Comparison of ENCODE assay signal across 8 cellular contexts in genomic region chr10:43396928-43397624, GRCh38. TPM values are rescaled to one million over a fixed set of nuclear protein-coding genes. Genes with fewer than 3 reads are reported as not detected.
DNase-seq lines count a peak whose midpoint lies in the region; FAIRE-seq and TF ChIP-seq lines count a peak whose summit lies in the region.

No MANE protein-coding gene starts in this region.

- H3K9me3 ChIP-seq in adipocyte (ENCODE audit: control insufficient read depth, low read length) (no peaks in the 10 kb centered on the region), trophoblast cell (ENCODE audit: insufficient read depth, low read depth, low read length) (no peaks in the 10 kb centered on the region)

- H3K36me3 ChIP-seq in adipocyte (ENCODE audit: control insufficient read depth, insufficient read depth, low read length, severe bottlenecking), result peaks cover 41% of the 10 kb centered on the region
- peaks cover 16 to 25% of the 10 kb centered on the region in 2 experiments for H3K36me3 ChIP-seq in trophoblast cell (ENCODE audit: control insufficient read depth in 1 of 2, insufficient read depth in 2 of 2, low read length in 2 of 2)
- H3K36me3 ChIP-seq in urinary bladder (ENCODE audit: insufficient read depth), result no peaks in the 10 kb centered on the region

- TF ChIP-seq POLR2A in H54 (IDR thresholded peaks at IDR 0.05; ENCODE audit: low read depth, low read length), result peak; percentile 50; the same call in 1 of the 2 replicates

- H3K4me2 ChIP-seq in trophoblast cell (ENCODE audit: low read length), result peak overlapping the region; percentile 77

- H2AK5ac ChIP-seq in trophoblast cell (ENCODE audit: low read length), result peak overlapping the region; percentile 66

- WGBS in trophoblast cell (ENCODE audit: extremely low coverage, insufficient coverage, insufficient read length), result no CpG with 5 or more reads among the region's 70 CpGs
- WGBS in urinary bladder, result under 1% methylated on average over 70 of the region's 70 CpGs

- intact Hi-C loops in cardiac septum (cut with DNase I), result loop anchor here (1.0 to 5.0 kb wide), 3 partner anchors 10 to 40 kb away; partner anchors contain the start of gene ZNF487

- H2BK120ac ChIP-seq in trophoblast cell (ENCODE audit: insufficient read depth, low read length, poor library complexity), result peak overlapping the region; percentile 87

- H4K12ac ChIP-seq in trophoblast cell (ENCODE audit: low read depth, low read length), result peak overlapping the region; percentile 79

- H2BK12ac ChIP-seq in trophoblast cell (ENCODE audit: low read length), result no peak overlapping the region

- H3K18ac ChIP-seq in trophoblast cell (ENCODE audit: low read length), result peak overlapping the region; percentile 88

- peak overlapping the region; percentile 97 for H2BK5ac ChIP-seq in trophoblast cell (ENCODE audit: low read depth, low read length, poor library complexity)

- H3K9ac ChIP-seq in adipocyte (ENCODE audit: low read length) (peak overlapping the region; percentile 83), trophoblast cell (ENCODE audit: low read length) (peak overlapping the region; percentile 75)

- H3K79me1 ChIP-seq in trophoblast cell (ENCODE audit: low read length), result peaks cover 17% of the 10 kb centered on the region

- H3K4me3 ChIP-seq in adipocyte (ENCODE audit: low read length), result peak overlapping the region; percentile 81
- peak overlapping the region; percentile 73 for H3K4me3 ChIP-seq in trophoblast cell (ENCODE audit: low read depth, low read length)
- H3K4me3 ChIP-seq in urinary bladder (ENCODE audit: low read depth, low read length), result peak overlapping the region; percentile 82

- peaks cover 30% of the 10 kb centered on the region for H3K79me2 ChIP-seq in trophoblast cell (ENCODE audit: control insufficient read depth, insufficient read depth, low read length, poor library complexity)

- H3K27ac ChIP-seq in trophoblast cell (ENCODE audit: low read depth, low read length), result peak overlapping the region; percentile 100
- H3K27ac ChIP-seq in urinary bladder (ENCODE audit: low read depth), result peak overlapping the region; percentile 98

- H3K4me1 ChIP-seq in adipocyte (ENCODE audit: control insufficient read depth, insufficient read depth, low read length), result peaks cover 66% of the 10 kb centered on the region
- H3K4me1 ChIP-seq in trophoblast cell (ENCODE audit: control insufficient read depth in 1 of 2, insufficient read depth in 2 of 2, low read length in 2 of 2), result peaks cover 11 to 27% of the 10 kb centered on the region in 2 experiments
- H3K4me1 ChIP-seq in urinary bladder (ENCODE audit: insufficient read depth), result no peaks in the 10 kb centered on the region

- peak overlapping the region; percentile 97 for H4K91ac ChIP-seq in trophoblast cell (ENCODE audit: low read depth, low read length)

- no peaks in the 10 kb centered on the region for H3K27me3 ChIP-seq in adipocyte (replicated peaks; ENCODE audit: control insufficient read depth, insufficient read depth, low read length)
- H3K27me3 ChIP-seq in trophoblast cell (ENCODE audit: insufficient read depth, low read length), result no peaks in the 10 kb centered on the region

- peak overlapping the region; percentile 67 for H2AFZ ChIP-seq in trophoblast cell (ENCODE audit: insufficient read depth, low read length, poor library complexity)

- peak overlapping the region; percentile 94 for H3K4ac ChIP-seq in trophoblast cell (ENCODE audit: low read depth, low read length)

- no peak overlapping the region for H3K23ac ChIP-seq in trophoblast cell (ENCODE audit: low read length)

- peak overlapping the region; percentile 95 for H3K14ac ChIP-seq in trophoblast cell (ENCODE audit: low read length)

- FAIRE-seq in G401.6 (lab: Jason Lieb, UNC), result peak; percentile 72
- FAIRE-seq in H54 (lab: Jason Lieb, UNC), result peak; percentile 68

- H4K8ac ChIP-seq in trophoblast cell (ENCODE audit: low read depth, low read length), result peak overlapping the region; percentile 96

- DNase-seq in H54 (ENCODE audit: insufficient read length, low spot score), result peak; percentile 85
- DNase-seq in LHCN-M2 (ENCODE audit: low read depth), result peak; percentile 84
- DNase-seq in SKM-1 treated with dmso at 0.1 percent for 144 hours (lab: John Stamatoyannopoulos, UW; ENCODE audit: unreplicated experiment), result peak; percentile 59
- DNase-seq in adipocyte (ENCODE audit: low read depth), result peak; percentile 86
- DNase-seq in cardiac septum (ENCODE audit: low spot score), result peak; percentile 97
- peak; percentile 70 to 76 for DNase-seq in trophoblast cell

RNA-seq across cellular contexts. Expression of gene HNRNPF, which starts 11.9 kb away (rescaled TPM):
- total RNA-seq in LHCN-M2 (2014; rRNA removed) (237 and 256 TPM in 2 replicates), cardiac septum (80.8 TPM), urinary bladder (119 TPM)
- 116 TPM for polyA plus RNA-seq in LHCN-M2 (2012)
- polyA plus RNA-seq in trophoblast cell (2013), result 123 and 124 TPM in 2 replicates
- 174 TPM for polyA plus RNA-seq in urinary bladder

RNA-seq across cellular contexts. Expression of gene FXYD4, which starts 25.6 kb away (rescaled TPM):
- total RNA-seq in LHCN-M2 (2014; rRNA removed) (not detected in 2 replicates), cardiac septum (not detected), urinary bladder (0.95 TPM)
- polyA plus RNA-seq in LHCN-M2 (2012), result not detected
- 0.14 and 0.64 TPM in 2 replicates for polyA plus RNA-seq in trophoblast cell (2013)
- not detected for polyA plus RNA-seq in urinary bladder

RNA-seq across cellular contexts. Expression of gene ZNF487, which starts 39.8 kb away (rescaled TPM):
- 6.0 and 6.7 TPM in 2 replicates for total RNA-seq in LHCN-M2 (2014; rRNA removed)
- polyA plus RNA-seq in LHCN-M2 (2012), result 1.7 TPM
- 2.7 TPM for total RNA-seq in cardiac septum
- 1.5 and 1.8 TPM in 2 replicates for polyA plus RNA-seq in trophoblast cell (2013)
- 18.1 TPM for total RNA-seq in urinary bladder
- 10.5 TPM for polyA plus RNA-seq in urinary bladder

Comparison
In these comparisons a context has a peak if more than half of its experiments do, and no peak if none do; other contexts are left out.
1. Peak in every context shown above with its lines: DNase-seq, H3K4me3 ChIP-seq and H3K27ac ChIP-seq.